In genomic region chr9:22005083-22005699, GRCh38 we compare ENCODE assay signal across 11 cellular contexts. TPM values are rescaled to one million over a fixed set of nuclear protein-coding genes. Genes with fewer than 3 reads are reported as not detected.
A peak's percentile ranks its signal among the peaks of the same experiment; 100 is the strongest.
DNase-seq lines count a peak whose midpoint lies in the region; ATAC-seq, FAIRE-seq and TF ChIP-seq lines count a peak whose summit lies in the region.
"Had no signal": no experiment of that assay in that cellular context is flagged by ENCODE, and none has a peak within 500 bp of the region (broad histone marks: within the 10 kb centered on the region; RNA-seq: fewer than 3 reads in every experiment).

No MANE protein-coding gene starts in this region.

- no peak overlapping the region for H3K27ac Mint-ChIP-seq in neural crest cell (ENCODE audit: unreplicated experiment)

- no peak overlapping the region for H3K9ac ChIP-seq in endothelial cell of umbilical vein (replicated peaks; ENCODE audit: extremely low read depth, insufficient read depth, low read length)

- peaks cover 27% of the 10 kb centered on the region for H3F3A ChIP-seq in PC-9 (ENCODE audit: insufficient read depth, low read depth)

- ATAC-seq in HG02588 (IDR thresholded peaks at IDR 0.05; ENCODE audit: unreplicated experiment), result no peak
- ATAC-seq: Right ventricle myocardium inferior had no signal

- no peaks in the 10 kb centered on the region for H3K9me3 ChIP-seq in PC-9 (ENCODE audit: insufficient read depth, low read depth)
- H3K9me3 ChIP-seq in endothelial cell of umbilical vein (replicated peaks; ENCODE audit: control insufficient read depth, insufficient read depth, low read length), result no peaks in the 10 kb centered on the region
- H3K9me3 ChIP-seq: MG63 had no signal

- POLR2A ChIA-PET in PC-9 (lab: Charles Lee; ENCODE audit: unreplicated experiment) (no interaction called here), endothelial cell of umbilical vein (lab: Charles Lee) (no interaction called here)

- no peaks in the 10 kb centered on the region for H3K9me2 ChIP-seq in PC-9 (ENCODE audit: insufficient read depth)

- H3K4me1 Mint-ChIP-seq in neural crest cell, result peaks cover 9% of the 10 kb centered on the region

- H2AFZ ChIP-seq in PC-9 (no peak overlapping the region), endothelial cell of umbilical vein (ENCODE audit: low read depth, low read length) (no peak overlapping the region)

- H3K36me3 ChIP-seq in PC-9 (ENCODE audit: low read depth) (peaks cover 32% of the 10 kb centered on the region), endothelial cell of umbilical vein (ENCODE audit: control insufficient read depth in 2 of 2, extremely low read depth in 1 of 2, insufficient read depth in 2 of 2, low read length in 2 of 2) (no peaks in the 10 kb centered on the region)
- H3K36me3 ChIP-seq: MG63 had no signal

- CTCF ChIA-PET in PC-9 (lab: Charles Lee) (no interaction called here), endothelial cell of umbilical vein (lab: Charles Lee) (no interaction called here)

- BruUV-seq in PC-9 (replicated peaks; lab: Mats Ljungman, UMichigan), result no TSS peak
- no TSS peak for BruUV-seq in endothelial cell of umbilical vein (replicated peaks; lab: Mats Ljungman, UMichigan)

- peaks cover 37% of the 10 kb centered on the region for H3K4me1 ChIP-seq in PC-9 (replicated peaks; ENCODE audit: insufficient read depth)
- peaks cover 16% of the 10 kb centered on the region for H3K4me1 ChIP-seq in endothelial cell of umbilical vein (ENCODE audit: control insufficient read depth, extremely low read depth, insufficient read depth, low read length)

- H4K20me1 ChIP-seq in PC-9 (ENCODE audit: insufficient read depth), result peaks cover 16% of the 10 kb centered on the region
- no peaks in the 10 kb centered on the region for H4K20me1 ChIP-seq in endothelial cell of umbilical vein (replicated peaks; ENCODE audit: control insufficient read depth, extremely low read depth, insufficient read depth, low read length)

- H3K9me3 Mint-ChIP-seq in neural crest cell, result no peaks in the 10 kb centered on the region

- H3K79me2 ChIP-seq in PC-9 (ENCODE audit: low read depth) (peaks cover 91% of the 10 kb centered on the region), endothelial cell of umbilical vein (ENCODE audit: control insufficient read depth, insufficient read depth, low read length) (no peaks in the 10 kb centered on the region)

- H3K4me3 ChIP-seq in PC-9 (peak overlapping the region; percentile 40; the same call in 1 of the 2 replicates), endothelial cell of umbilical vein (replicated peaks in 1 of 3; ENCODE audit: insufficient read depth in 1 of 3, low read depth in 1 of 3, low read length in 3 of 3) (no peak overlapping the region)
- H3K4me3 ChIP-seq: MG63 had no signal

- H3K27me3 ChIP-seq in PC-9 (ENCODE audit: insufficient read depth, low read depth) (no peaks in the 10 kb centered on the region), endothelial cell of umbilical vein (ENCODE audit: control insufficient read depth in 2 of 2, insufficient read depth in 2 of 2, low read length in 2 of 2) (peaks cover 18 to 54% of the 10 kb centered on the region in 2 experiments)
- H3K27me3 ChIP-seq: MG63 had no signal

- H3K4me2 ChIP-seq in PC-9 (peak overlapping the region; percentile 92), endothelial cell of umbilical vein (ENCODE audit: insufficient read depth, low read length) (peak overlapping the region; percentile 26)

- peaks cover 94% of the 10 kb centered on the region for H3K27me3 Mint-ChIP-seq in neural crest cell (ENCODE audit: low read depth)

- intact Hi-C loops in PC-9 (cut with micrococcal nuclease; ENCODE audit: unreplicated experiment) (loop anchor here (5.0 kb wide), 1 partner anchor 207 kb away; no protein-coding TSS in a partner anchor), endothelial cell of umbilical vein (cut with micrococcal nuclease) (loop anchor here (2.0 to 5.0 kb wide), 3 partner anchors 24 to 442 kb away; partner anchors contain the start of gene DMRTA1)

- dilution Hi-C loops in endothelial cell of umbilical vein (cut with MboI; ENCODE audit: extremely low pct_ligation_motif_present, low sequenced_read_pairs), result no loop called here

- no peaks in the 10 kb centered on the region for H3K36me3 Mint-ChIP-seq in neural crest cell (ENCODE audit: low read depth)

- FAIRE-seq in endothelial cell of umbilical vein (lab: Jason Lieb, UNC), result no peak

- no peak for DNase-seq in PC-9
- peak; percentile 33 for DNase-seq in endothelial cell of umbilical vein (ENCODE audit: low read depth, low spot score)
- no peak for DNase-seq in neural crest cell (ENCODE audit: low read depth, low spot score)
- no peak for DNase-seq in stimulated activated CD4-positive, alpha-beta T cell treated with anti-CD3 and anti-CD28 coated beads, Interleukin-1b, Interleukin-23, amount 100 ng/mL, for 48 hours
- no peak for DNase-seq in SHP77 (lab: John Stamatoyannopoulos, UW)
- DNase-seq in NCI-H2171 treated with DMSO at 0.1 percent for 48 hours (lab: John Stamatoyannopoulos, UW), result no peak
- DNase-seq: EL, MG63 had no signal

- TF ChIP-seq CTCF in GM12873 (IDR thresholded peaks at IDR 0.05; ENCODE audit: insufficient read depth, low read depth, low read length, missing control alignments), result peak; percentile 37
- no peak for TF ChIP-seq CTCF in PC-9 (conservative IDR thresholded peaks at IDR 0.05)
- peak in 1 of 2 donors; percentile 35 for TF ChIP-seq CTCF in endothelial cell of umbilical vein (IDR thresholded peaks at IDR 0.05; ENCODE audit: extremely low read depth in 1 of 2, insufficient read depth in 1 of 2, low read depth in 1 of 2, low read length in 2 of 2)
- TF ChIP-seq CTCF in neural crest cell (conservative IDR thresholded peaks at IDR 0.05), result peak; percentile 27

- H3K9me1 ChIP-seq in endothelial cell of umbilical vein (replicated peaks; ENCODE audit: control insufficient read depth, extremely low read depth, insufficient read depth, low read length), result no peaks in the 10 kb centered on the region

- TF ChIP-seq POLR2A in endothelial cell of umbilical vein (IDR thresholded peaks at IDR 0.05; ENCODE audit: low read depth, low read length), result no peak

- H3K27ac ChIP-seq in PC-9 (no peak overlapping the region), endothelial cell of umbilical vein (ENCODE audit: insufficient read depth, low read depth, low read length) (no peak overlapping the region)

- peak overlapping the region; percentile 7 for H3K4me3 Mint-ChIP-seq in neural crest cell

TF ChIP-seq in endothelial cell of umbilical vein, 7 proteins besides CTCF, POLR2A, EP300 and RAD21:
- TF ChIP-seq JUN (IDR thresholded peaks at IDR 0.05; ENCODE audit: borderline replicate concordance, insufficient read depth, insufficient read length, low read depth) (no peak), MAX (IDR thresholded peaks at IDR 0.05; ENCODE audit: insufficient read depth, insufficient read length) (no peak), GATA2 (IDR thresholded peaks at IDR 0.05; ENCODE audit: insufficient read depth, insufficient read length, low read depth, low read length) (no peak)

RNA-seq across cellular contexts. Expression of gene CDKN2B, which starts 3.9 kb away (rescaled TPM):
- total RNA-seq in PC-9 (2021), result 33.8 and 40.2 TPM in 2 replicates
- 2.1 and 2.3 TPM in 2 replicates for total RNA-seq in endothelial cell of umbilical vein
- polyA plus RNA-seq in endothelial cell of umbilical vein, result 1.6 and 2.1 TPM in 2 replicates
- polyA plus RNA-seq in endothelial cell of umbilical vein (2011; cell fraction: cytosol; rRNA removed), result 1.6 and 2.2 TPM in 2 replicates
- 2.1 and 4.0 TPM in 2 replicates for polyA plus RNA-seq in endothelial cell of umbilical vein (2011; cell fraction: nucleus; rRNA removed)
- polyA plus RNA-seq in endothelial cell of umbilical vein (2012), result 5.7 and 6.0 TPM in 2 replicates
- polyA minus RNA-seq in endothelial cell of umbilical vein, result 0.53 and 3.0 TPM in 2 replicates
- polyA minus RNA-seq in endothelial cell of umbilical vein (2011; cell fraction: cytosol; rRNA and poly(A)+ RNA removed), result 17.0 TPM
- 1.9 and 3.4 TPM in 2 replicates for polyA minus RNA-seq in endothelial cell of umbilical vein (2011; cell fraction: nucleus; rRNA and poly(A)+ RNA removed)
- total RNA-seq in neural crest cell, result not detected in 2 replicates

RNA-seq across cellular contexts. Expression of gene CDKN2B-AS1, which starts 10.6 kb away (rescaled TPM):
- total RNA-seq in PC-9 (2021) (11.6 and 12.5 TPM in 2 replicates), endothelial cell of umbilical vein (1.9 and 2.4 TPM in 2 replicates), neural crest cell (0.21 TPM in 1 of 2 replicates, not detected in the other)
- 0.27 and 0.44 TPM in 2 replicates for polyA plus RNA-seq in endothelial cell of umbilical vein
- polyA plus RNA-seq in endothelial cell of umbilical vein (2011; cell fraction: cytosol; rRNA removed), result 0.22 and 0.47 TPM in 2 replicates
- polyA plus RNA-seq in endothelial cell of umbilical vein (2011; cell fraction: nucleus; rRNA removed), result 3.1 and 3.8 TPM in 2 replicates
- 0.61 and 1.1 TPM in 2 replicates for polyA plus RNA-seq in endothelial cell of umbilical vein (2012)
- polyA minus RNA-seq in endothelial cell of umbilical vein, result 1.8 and 2.7 TPM in 2 replicates
- polyA minus RNA-seq in endothelial cell of umbilical vein (2011; cell fraction: cytosol; rRNA and poly(A)+ RNA removed), result 5.3 TPM
- 5.0 and 10.3 TPM in 2 replicates for polyA minus RNA-seq in endothelial cell of umbilical vein (2011; cell fraction: nucleus; rRNA and poly(A)+ RNA removed)
- total RNA-seq: Right ventricle myocardium inferior had no signal

RNA-seq across cellular contexts. Expression of gene CDKN2A, which starts 11.0 kb away (rescaled TPM):
- total RNA-seq in PC-9 (2021), result 282 and 404 TPM in 2 replicates
- 8.5 and 9.3 TPM in 2 replicates for total RNA-seq in endothelial cell of umbilical vein
- 10.7 and 14.1 TPM in 2 replicates for polyA plus RNA-seq in endothelial cell of umbilical vein
- 5.8 and 8.1 TPM in 2 replicates for polyA plus RNA-seq in endothelial cell of umbilical vein (2011; cell fraction: cytosol; rRNA removed)
- polyA plus RNA-seq in endothelial cell of umbilical vein (2011; cell fraction: nucleus; rRNA removed), result 5.2 and 5.3 TPM in 2 replicates
- polyA plus RNA-seq in endothelial cell of umbilical vein (2012), result 13.2 and 23.8 TPM in 2 replicates
- polyA minus RNA-seq in endothelial cell of umbilical vein, result 2.5 and 2.9 TPM in 2 replicates
- 182 TPM for polyA minus RNA-seq in endothelial cell of umbilical vein (2011; cell fraction: cytosol; rRNA and poly(A)+ RNA removed)
- 3.3 and 3.8 TPM in 2 replicates for polyA minus RNA-seq in endothelial cell of umbilical vein (2011; cell fraction: nucleus; rRNA and poly(A)+ RNA removed)
- total RNA-seq in neural crest cell, result 0.68 TPM in 1 of 2 replicates, not detected in the other

Comparison
In these comparisons a context has a peak if more than half of its experiments do, and no peak if none do; other contexts are left out.
1. RNA of gene CDKN2B, which starts 3.9 kb away (total RNA-seq): 33.8 to 40.2 TPM in PC-9; 2.1 to 2.3 TPM in endothelial cell of umbilical vein and not detected in neural crest cell; every median in the first group is over 10 times any median in the second.
2. RNA of gene CDKN2A, which starts 11.0 kb away (total RNA-seq): 282 to 404 TPM in PC-9; 8.5 to 9.3 TPM in endothelial cell of umbilical vein and 0.68 TPM in neural crest cell; every median in the first group is over 10 times any median in the second.